ENCODE assay signal across 10 cellular contexts in the genomic region with DNA sequence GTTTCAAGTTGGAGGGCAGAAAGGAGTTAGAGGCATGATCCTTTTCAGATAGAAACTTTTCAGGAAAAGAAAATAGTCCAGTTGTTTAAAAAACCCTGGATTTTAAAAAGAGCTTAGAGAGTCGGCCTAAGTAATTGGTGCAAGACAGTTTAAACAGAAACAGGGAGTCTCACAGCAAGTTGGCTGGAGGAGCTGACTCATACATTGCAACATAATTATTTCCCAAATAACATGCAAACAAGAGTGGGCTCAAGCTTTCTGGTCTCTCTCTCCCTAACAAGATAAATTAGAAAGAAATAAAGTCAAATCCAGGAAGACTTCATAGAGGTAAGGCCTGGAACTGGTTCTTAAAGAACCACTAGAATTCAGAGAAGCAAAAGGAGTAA.
A peak's percentile ranks its signal among the peaks of the same experiment; 100 is the strongest.
DNase-seq lines count a peak whose midpoint lies in the region; ATAC-seq, FAIRE-seq and TF ChIP-seq lines count a peak whose summit lies in the region.
"Had no signal": no experiment of that assay in that cellular context is flagged by ENCODE, and none has a peak within 500 bp of the region (broad histone marks: within the 10 kb centered on the region; RNA-seq: fewer than 3 reads in every experiment).

No MANE protein-coding gene starts in this region.

- H3K27ac ChIP-seq in K562 (ENCODE audit: extremely low read depth, low read depth, low read length) (no peak overlapping the region), left lung (peak overlapping the region; percentile 3 to 71), upper lobe of left lung (peak overlapping the region; percentile 10 to 54 (median 31))
- H3K27ac ChIP-seq in CD8-positive, alpha-beta T cell (ENCODE audit: low read depth, low read length): no peak overlapping the region

- H3K4me3 ChIP-seq in K562 (no peak overlapping the region), left lung (no peak overlapping the region), upper lobe of left lung (no peak overlapping the region)
- no peak overlapping the region for H3K4me3 ChIP-seq in CD8-positive, alpha-beta T cell (ENCODE audit: low read depth, low read length)

- H3K4me3 Mint-ChIP-seq in activated CD4-positive, alpha-beta T cell treated with anti-CD3 and anti-CD28 coated beads for 36 hours: no peak overlapping the region
- H3K4me3 Mint-ChIP-seq in CD8-positive, alpha-beta T cell: no peak overlapping the region
- H3K4me3 Mint-ChIP-seq: neural crest cell had no signal

- TF ChIP-seq CTCF in K562 (IDR thresholded peaks at IDR 0.05 in 2 of 3, conservative IDR thresholded peaks at IDR 0.05 in 1 of 3; ENCODE audit: insufficient read depth in 2 of 3, low read depth in 1 of 3, low read length in 3 of 3) (no peak), left lung (IDR thresholded peaks at IDR 0.05) (no peak), upper lobe of left lung (IDR thresholded peaks at IDR 0.05) (no peak), GM10248 (IDR thresholded peaks at IDR 0.05; ENCODE audit: control extremely low read depth, extremely low read depth, low read depth, missing control alignments) (no peak)
- no peak for TF ChIP-seq CTCF in CD8-positive, alpha-beta T cell (IDR thresholded peaks at IDR 0.05)

- no peak overlapping the region for H3K9ac ChIP-seq in K562 (ENCODE audit: insufficient read depth in 1 of 2, low read depth in 2 of 2, low read length in 2 of 2)

- 8% methylated on average over 1 of the region's 1 CpG for WGBS in K562 (ENCODE audit: insufficient coverage, low coverage, missing lambda C conversion rate)
- 27 to 35% methylated on average over 1 of the region's 1 CpG for WGBS in upper lobe of left lung, 2 donors

- POLR2A ChIA-PET in activated CD4-positive, alpha-beta T cell treated with anti-CD3 and anti-CD28 coated beads for 36 hours (lab: Charles Lee): no interaction called here
- POLR2A ChIA-PET in K562 (lab: Yijun Ruan, JAX): no interaction called here
- POLR2A ChIA-PET in GM10248 (lab: Yijun Ruan, JAX): no interaction called here
- POLR2A ChIA-PET in CD8-positive, alpha-beta T cell (lab: Charles Lee): no interaction called here

- H3K27ac Mint-ChIP-seq in activated CD4-positive, alpha-beta T cell treated with anti-CD3 and anti-CD28 coated beads for 36 hours: peak overlapping the region; percentile 26
- no peak overlapping the region for H3K27ac Mint-ChIP-seq in CD8-positive, alpha-beta T cell

- ATAC-seq in activated CD4-positive, alpha-beta T cell treated with anti-CD3 and anti-CD28 coated beads for 36 hours: no peak
- ATAC-seq in K562 (no peak), left lung (peak; percentile 71), upper lobe of left lung (ENCODE audit: low FRiP score in 2 of 2) (peak in 1 of 2 donors; percentile 83)
- ATAC-seq in CD8-positive, alpha-beta T cell: no peak

- no peaks in the 10 kb centered on the region for H3K9me3 Mint-ChIP-seq in activated CD4-positive, alpha-beta T cell treated with anti-CD3 and anti-CD28 coated beads for 36 hours (ENCODE audit: low read depth)
- no peaks in the 10 kb centered on the region for H3K9me3 Mint-ChIP-seq in CD8-positive, alpha-beta T cell
- H3K9me3 Mint-ChIP-seq: neural crest cell had no signal

- CTCF ChIA-PET in activated CD4-positive, alpha-beta T cell treated with anti-CD3 and anti-CD28 coated beads for 36 hours (lab: Charles Lee): interaction anchor here (0.6 to 0.7 kb wide), 2 partner anchors 26 to 73 kb away, joined by 3 read pairs; no protein-coding TSS in a partner anchor
- CTCF ChIA-PET in K562 (lab: Yijun Ruan, JAX; ENCODE audit: low intra/inter-chr PET ratio): no interaction called here
- CTCF ChIA-PET in GM10248 (lab: Yijun Ruan, JAX): no interaction called here
- CTCF ChIA-PET in CD8-positive, alpha-beta T cell (lab: Charles Lee): no interaction called here

- BruUV-seq in K562 (replicated peaks; lab: Mats Ljungman, UMichigan): no TSS peak

- no peak for DNase-seq in activated CD4-positive, alpha-beta T cell treated with anti-CD3 and anti-CD28 coated beads for 36 hours
- no peak for DNase-seq in activated CD4-positive, alpha-beta T cell treated with anti-CD3 and anti-CD28 coated beads, Interleukin-2, amount 50 U/mL, for 4 hours
- DNase-seq in K562 (ENCODE audit: extremely low read depth in 1 of 4, low spot score in 3 of 4) (no peak), left lung (no peak), upper lobe of left lung (no peak), KG1 (lab: John Stamatoyannopoulos, UW) (no peak), GM10248 (ENCODE audit: extremely low spot score) (no peak)
- no peak for DNase-seq in CD8-positive, alpha-beta T cell
- DNase-seq: NCI-H1694 had no signal

- H3K36me3 ChIP-seq in K562 (ENCODE audit: control insufficient read depth, insufficient read depth, low read length): no peaks in the 10 kb centered on the region
- no peaks in the 10 kb centered on the region for H3K36me3 ChIP-seq in left lung
- H3K36me3 ChIP-seq in upper lobe of left lung: no peaks in the 10 kb centered on the region
- H3K36me3 ChIP-seq in CD8-positive, alpha-beta T cell (ENCODE audit: insufficient read depth, low read length): no peaks in the 10 kb centered on the region

- H3K9me3 ChIP-seq in K562 (replicated peaks; ENCODE audit: control insufficient read depth, insufficient read depth, low read depth, low read length): no peaks in the 10 kb centered on the region
- no peaks in the 10 kb centered on the region for H3K9me3 ChIP-seq in left lung
- no peaks in the 10 kb centered on the region for H3K9me3 ChIP-seq in upper lobe of left lung
- H3K9me3 ChIP-seq in CD8-positive, alpha-beta T cell (ENCODE audit: low read length): no peaks in the 10 kb centered on the region

- H3K4me2 ChIP-seq in K562 (ENCODE audit: insufficient read depth, low read length): no peak overlapping the region

- no peaks in the 10 kb centered on the region for H3K79me2 ChIP-seq in K562 (ENCODE audit: control insufficient read depth, insufficient read depth, low read length)

- no peaks in the 10 kb centered on the region for H3K9me1 ChIP-seq in K562 (ENCODE audit: control insufficient read depth, insufficient read depth, low read length)

- peaks cover 27% of the 10 kb centered on the region for H3K4me1 Mint-ChIP-seq in activated CD4-positive, alpha-beta T cell treated with anti-CD3 and anti-CD28 coated beads for 36 hours
- H3K4me1 Mint-ChIP-seq in CD8-positive, alpha-beta T cell (ENCODE audit: low read depth): peaks cover 10% of the 10 kb centered on the region

- H3K36me3 Mint-ChIP-seq in activated CD4-positive, alpha-beta T cell treated with anti-CD3 and anti-CD28 coated beads for 36 hours (ENCODE audit: low read depth): no peaks in the 10 kb centered on the region
- H3K36me3 Mint-ChIP-seq in CD8-positive, alpha-beta T cell: no peaks in the 10 kb centered on the region

- in situ Hi-C loops in K562 (cut with MboI): no loop called here

- TF ChIP-seq EP300 in K562 (IDR thresholded peaks at IDR 0.05; ENCODE audit: low read length) (no peak), upper lobe of left lung (IDR thresholded peaks at IDR 0.05) (no peak)

- no peak for TF ChIP-seq RAD21 in K562 (CRISPR knock-in tag; conservative IDR thresholded peaks at IDR 0.05 in 1 of 2, IDR thresholded peaks at IDR 0.05 in 1 of 2)

- H3K27me3 ChIP-seq in K562 (ENCODE audit: control insufficient read depth in 2 of 2, insufficient read depth in 2 of 2, low read length in 2 of 2) (peaks cover 21 to 28% of the 10 kb centered on the region in 2 experiments; a peak in 4 of 5 replicates), left lung (peaks cover 0 to 5% of the 10 kb centered on the region in 2 donors), upper lobe of left lung (no peaks in the 10 kb centered on the region)
- no peaks in the 10 kb centered on the region for H3K27me3 ChIP-seq in CD8-positive, alpha-beta T cell (ENCODE audit: insufficient read depth, low read length)

- intact Hi-C loops in activated CD4-positive, alpha-beta T cell treated with anti-CD3 and anti-CD28 coated beads for 36 hours (cut with DNase I, micrococcal nuclease): no loop called here
- intact Hi-C loops in K562 (cut with micrococcal nuclease): no loop called here
- intact Hi-C loops in left lung (cut with DNase I): no loop called here
- intact Hi-C loops in CD8-positive, alpha-beta T cell (cut with DNase I, micrococcal nuclease): no loop called here

- H3K4me1 ChIP-seq in K562 (replicated peaks in 1 of 2; ENCODE audit: control insufficient read depth in 2 of 2, insufficient read depth in 2 of 2, low read length in 2 of 2) (no peaks in the 10 kb centered on the region), left lung (peaks cover 18 to 21% of the 10 kb centered on the region in 2 donors), upper lobe of left lung (peaks cover 17 to 28% (median 21%) of the 10 kb centered on the region in 4 donors)
- H3K4me1 ChIP-seq in CD8-positive, alpha-beta T cell (ENCODE audit: insufficient read depth, low read length): peaks cover 15% of the 10 kb centered on the region

- H2AFZ ChIP-seq in K562 (ENCODE audit: low read depth, low read length): no peak overlapping the region

- FAIRE-seq in K562 (lab: Jason Lieb, UNC): no peak

- H4K20me1 ChIP-seq in K562 (replicated peaks; ENCODE audit: control insufficient read depth, insufficient read depth, low read length): no peaks in the 10 kb centered on the region; the same call in 1 of the 2 replicates

- H3K27me3 Mint-ChIP-seq in activated CD4-positive, alpha-beta T cell treated with anti-CD3 and anti-CD28 coated beads for 36 hours: no peaks in the 10 kb centered on the region
- H3K27me3 Mint-ChIP-seq in CD8-positive, alpha-beta T cell (ENCODE audit: low read depth): peaks cover 6% of the 10 kb centered on the region

- TF ChIP-seq POLR2A in K562 (conservative IDR thresholded peaks at IDR 0.05): no peak
- TF ChIP-seq POLR2A in upper lobe of left lung (IDR thresholded peaks at IDR 0.05): no peak

TF ChIP-seq in K562, 482 proteins besides CTCF, POLR2A, EP300 and RAD21:
- 0 out of 2 replicates have a peak, but pooled peaks have one; percentile 8 for TF ChIP-seq FOSL1 (tag; conservative IDR thresholded peaks at IDR 0.05)
- no peak for TF ChIP-seq ZNF184 (CRISPR knock-in tag; IDR thresholded peaks at IDR 0.05)
- TF ChIP-seq MXD1 (CRISPR knock-in tag; IDR thresholded peaks at IDR 0.05; ENCODE audit: borderline replicate concordance, poor library complexity, severe bottlenecking): no peak
- TF ChIP-seq CEBPG (CRISPR knock-in tag; IDR thresholded peaks at IDR 0.05): no peak
- peak; percentile 36 to 80; a peak in 3 of 4 replicates for TF ChIP-seq CEBPG (tag; conservative IDR thresholded peaks at IDR 0.05 in 1 of 2, IDR thresholded peaks at IDR 0.05 in 1 of 2)
- TF ChIP-seq YY1 (IDR thresholded peaks at IDR 0.05; ENCODE audit: borderline replicate concordance in 1 of 3, control insufficient read depth in 1 of 3, extremely low read depth in 1 of 3, insufficient read depth in 3 of 3, insufficient read length in 1 of 3, insufficient replicate concordance in 2 of 3, low read depth in 1 of 3, low read length in 2 of 3): no peak
- no peak for TF ChIP-seq CC2D1A (IDR thresholded peaks at IDR 0.05)
- TF ChIP-seq CEBPB (tag; IDR thresholded peaks at IDR 0.05): peak; percentile 80

Comparison
In these comparisons a context has a peak if more than half of its experiments do, and no peak if none do; other contexts are left out.
1. H3K27ac ChIP-seq: peak in left lung (2 of 2) and upper lobe of left lung (4 of 4); none in K562 (single experiment) and CD8-positive, alpha-beta T cell (single experiment).